19 cellular contexts compared by ENCODE assay signal in genomic region chr6:152922706-152923105, GRCh38.
DNase-seq lines count a peak whose midpoint lies in the region; ATAC-seq lines count a peak whose summit lies in the region.
"Had no signal": no experiment of that assay in that cellular context is flagged by ENCODE, and none has a peak within 500 bp of the region (broad histone marks: within the 10 kb centered on the region; RNA-seq: fewer than 3 reads in every experiment).

No MANE protein-coding gene starts in this region.

- no peaks in the 10 kb centered on the region for H3K36me3 Mint-ChIP-seq in immature natural killer cell
- H3K36me3 Mint-ChIP-seq: CD4-positive, CD25-positive, alpha-beta regulatory T cell; CD8-positive, alpha-beta memory T cell had no signal

- H3K79me1 ChIP-seq in mesenchymal stem cell (replicated peaks; ENCODE audit: low read length, poor library complexity, severe bottlenecking): no peaks in the 10 kb centered on the region

- H2AK5ac ChIP-seq in mesenchymal stem cell (ENCODE audit: low read length, severe bottlenecking): no peak overlapping the region

- no peak overlapping the region for H3K4me3 ChIP-seq in mesenchymal stem cell (ENCODE audit: insufficient read depth in 1 of 2, low read depth in 1 of 2, low read length in 2 of 2)
- H3K4me3 ChIP-seq: GM23248, HAP-1 had no signal

- H3K4ac ChIP-seq in mesenchymal stem cell (ENCODE audit: low read depth in 1 of 2, low read length in 2 of 2): no peak overlapping the region

- H3K4me1 ChIP-seq in mesenchymal stem cell (ENCODE audit: control insufficient read depth, insufficient read depth, low read depth, low read length): no peaks in the 10 kb centered on the region
- H3K4me1 ChIP-seq: BE2C had no signal

- H3K27ac ChIP-seq in mesenchymal stem cell (ENCODE audit: low read length, poor library complexity, severe bottlenecking): no peak overlapping the region
- H3K27ac ChIP-seq: GM23248 had no signal

- peaks cover 0 to 7% (median 0%) of the 10 kb centered on the region in 6 donors for H3K9me3 Mint-ChIP-seq in immature natural killer cell
- H3K9me3 Mint-ChIP-seq: CD8-positive, alpha-beta memory T cell had no signal

- H3K4me3 Mint-ChIP-seq in immature natural killer cell: no peak overlapping the region
- H3K4me3 Mint-ChIP-seq: CD4-positive, CD25-positive, alpha-beta regulatory T cell; CD8-positive, alpha-beta memory T cell had no signal

- no peak overlapping the region for H2BK5ac ChIP-seq in mesenchymal stem cell (ENCODE audit: low read depth, low read length, poor library complexity, severe bottlenecking)

- H3K14ac ChIP-seq in mesenchymal stem cell (ENCODE audit: low read length in 2 of 2): no peak overlapping the region

- peaks cover 3 to 11% (median 3%) of the 10 kb centered on the region in 3 donors for H3K27me3 Mint-ChIP-seq in immature natural killer cell (ENCODE audit: low read depth in 3 of 3)

- H4K8ac ChIP-seq in mesenchymal stem cell (ENCODE audit: low read length): no peak overlapping the region

- 88% methylated on average over 2 of the region's 2 CpGs for WGBS in mesenchymal stem cell

- no peak overlapping the region for H4K91ac ChIP-seq in mesenchymal stem cell (ENCODE audit: low read length)

- H2BK120ac ChIP-seq in mesenchymal stem cell (ENCODE audit: low read depth, low read length): no peak overlapping the region

- H3K4me2 ChIP-seq in mesenchymal stem cell (ENCODE audit: low read length, poor library complexity, severe bottlenecking): no peak overlapping the region

- no peak overlapping the region for H3K18ac ChIP-seq in mesenchymal stem cell (ENCODE audit: low read depth in 1 of 2, low read length in 2 of 2)

- H2BK15ac ChIP-seq in mesenchymal stem cell (ENCODE audit: low read depth, poor library complexity, severe bottlenecking): no peak overlapping the region

- ATAC-seq in left cardiac atrium: peak; percentile 56 to 82
- ATAC-seq in HG03045 (IDR thresholded peaks at IDR 0.05; ENCODE audit: unreplicated experiment): no peak

- intact Hi-C loops in left cardiac atrium (cut with DNase I): no loop called here

- H3K9ac ChIP-seq in mesenchymal stem cell (ENCODE audit: low read length): no peak overlapping the region
- H3K9ac ChIP-seq: GM23248 had no signal

- no peak overlapping the region for H3K23ac ChIP-seq in mesenchymal stem cell (ENCODE audit: low read length in 2 of 2)

- in situ Hi-C loops in G401 (cut with HindIII; ENCODE audit: low sequenced_read_pairs): no loop called here

- no peaks in the 10 kb centered on the region for H3K9me3 ChIP-seq in mesenchymal stem cell (ENCODE audit: control insufficient read depth, low read length)
- H3K9me3 ChIP-seq: BE2C, HAP-1 had no signal

- H2BK12ac ChIP-seq in mesenchymal stem cell (ENCODE audit: low read length in 2 of 2): no peak overlapping the region

- H3K27ac Mint-ChIP-seq in immature natural killer cell: no peak overlapping the region
- H3K27ac Mint-ChIP-seq: CD4-positive, CD25-positive, alpha-beta regulatory T cell; CD8-positive, alpha-beta memory T cell had no signal

- no peaks in the 10 kb centered on the region for H3K27me3 ChIP-seq in mesenchymal stem cell (ENCODE audit: control insufficient read depth in 1 of 2, insufficient read depth in 1 of 2, low read length in 2 of 2)
- H3K27me3 ChIP-seq: BE2C had no signal

- DNase-seq in G401 (ENCODE audit: low spot score) (peak; percentile 97), cerebellar nuclear complex (lab: John Stamatoyannopoulos, UW) (peak; percentile 81 to 90), left cardiac atrium (no peak), mesenchymal stem cell (no peak), activated gamma-delta T cell (lab: John Stamatoyannopoulos, UW) (no peak), immature natural killer cell (no peak), NOMO-1 (lab: John Stamatoyannopoulos, UW; ENCODE audit: unreplicated experiment in 2 of 2) (no peak)
- DNase-seq: ACHN; BE2C; CD4-positive, CD25-positive, alpha-beta regulatory T cell; CD8-positive, alpha-beta memory T cell; COR-L47; DMS 273 treated with DMSO at 0.1 percent for 48 hours; DMS53; DND-41; EL; GM23248 had no signal

- peak overlapping the region; percentile 39 for H2AFZ ChIP-seq in mesenchymal stem cell (ENCODE audit: low read depth, low read length)
- H2AFZ ChIP-seq: GM23248 had no signal

- H3K4me1 Mint-ChIP-seq in immature natural killer cell: no peaks in the 10 kb centered on the region
- H3K4me1 Mint-ChIP-seq: CD4-positive, CD25-positive, alpha-beta regulatory T cell; CD8-positive, alpha-beta memory T cell had no signal

- H3K36me3 ChIP-seq in mesenchymal stem cell (ENCODE audit: control insufficient read depth in 1 of 2, insufficient read depth in 2 of 2, low read depth in 1 of 2, low read length in 2 of 2): no peaks in the 10 kb centered on the region
- H3K36me3 ChIP-seq: BE2C, HAP-1 had no signal

Comparison
In these comparisons a context has a peak if more than half of its experiments do, and no peak if none do; other contexts are left out.
1. DNase-seq: peak in G401 (single experiment) and cerebellar nuclear complex (2 of 2); none in left cardiac atrium (single experiment), mesenchymal stem cell (single experiment), activated gamma-delta T cell (single experiment), immature natural killer cell (0 of 3) and NOMO-1 (0 of 2).